In genomic region chr4:77586953-77587383, GRCh38 we compare ENCODE assay signal across 9 cellular contexts. TPM values are rescaled to one million over a fixed set of nuclear protein-coding genes. Genes with fewer than 3 reads are reported as not detected.
DNase-seq lines count a peak whose midpoint lies in the region; ATAC-seq and TF ChIP-seq lines count a peak whose summit lies in the region.
"Had no signal": no experiment of that assay in that cellular context is flagged by ENCODE, and none has a peak within 500 bp of the region (broad histone marks: within the 10 kb centered on the region; RNA-seq: fewer than 3 reads in every experiment).

No MANE protein-coding gene starts in this region.

- H3K27ac ChIP-seq in transverse colon (no peak overlapping the region), thyroid gland (no peak overlapping the region)

- TF ChIP-seq POLR2A in transverse colon (IDR thresholded peaks at IDR 0.05) = no peak
- TF ChIP-seq POLR2A in thyroid gland (IDR thresholded peaks at IDR 0.05) = no peak

- H3K9me3 Mint-ChIP-seq in central memory CD8-positive, alpha-beta T cell = no peaks in the 10 kb centered on the region

- H3K4me1 ChIP-seq in transverse colon (no peaks in the 10 kb centered on the region), thyroid gland (no peaks in the 10 kb centered on the region)

- H3K27me3 Mint-ChIP-seq in central memory CD8-positive, alpha-beta T cell = peaks cover 8% of the 10 kb centered on the region

- H3K4me3 Mint-ChIP-seq in central memory CD8-positive, alpha-beta T cell = peak overlapping the region; percentile 31

- intact Hi-C loops in transverse colon (cut with DNase I; ENCODE audit: low total_unique reads) = no loop called here
- intact Hi-C loops in thyroid gland (cut with DNase I) = no loop called here

- WGBS in transverse colon (ENCODE audit: low coverage in 1 of 2), 2 donors = 58 to 74% methylated on average over 3 to 6 of the region's 6 CpGs
- WGBS in thyroid gland, 2 donors = 68 to 88% methylated on average over 6 of the region's 6 CpGs

- peaks cover 15% of the 10 kb centered on the region for H3K4me1 Mint-ChIP-seq in central memory CD8-positive, alpha-beta T cell

- TF ChIP-seq CTCF in transverse colon (IDR thresholded peaks at IDR 0.05) = no peak
- TF ChIP-seq CTCF in thyroid gland (IDR thresholded peaks at IDR 0.05) = no peak

- H3K36me3 Mint-ChIP-seq in central memory CD8-positive, alpha-beta T cell (ENCODE audit: insufficient read depth) = peaks cover 4% of the 10 kb centered on the region

- H3K27ac Mint-ChIP-seq in central memory CD8-positive, alpha-beta T cell (ENCODE audit: low read depth) = peak overlapping the region; percentile 85

- H3K27me3 ChIP-seq in transverse colon (no peaks in the 10 kb centered on the region), thyroid gland (no peaks in the 10 kb centered on the region)

- H3K4me3 ChIP-seq in transverse colon = no peak overlapping the region
- H3K4me3 ChIP-seq in thyroid gland (replicated peaks in 1 of 3) = no peak overlapping the region

- DNase-seq in RPMI8226 (peak; percentile 5), transverse colon (peak; percentile 15), left lobe of liver (ENCODE audit: low spot score) (no peak), thyroid gland (no peak), 8988T (no peak)
- peak in 1 of 2 donors; percentile 63 for DNase-seq in central memory CD8-positive, alpha-beta T cell (ENCODE audit: low spot score in 2 of 2)

- no peaks in the 10 kb centered on the region for H3K9me3 ChIP-seq in transverse colon
- no peaks in the 10 kb centered on the region for H3K9me3 ChIP-seq in thyroid gland

- ATAC-seq in GM18868 (IDR thresholded peaks at IDR 0.05; ENCODE audit: unreplicated experiment) (peak; percentile 97), HG02870 (IDR thresholded peaks at IDR 0.05; ENCODE audit: unreplicated experiment) (peak; percentile 99), left lobe of liver (no peak)
- peak; percentile 96 for ATAC-seq in central memory CD8-positive, alpha-beta T cell (replicated peaks; ENCODE audit: extremely low read depth, poor library complexity, severe bottlenecking)

- no peak for TF ChIP-seq EP300 in transverse colon (IDR thresholded peaks at IDR 0.05; ENCODE audit: low read depth)

- in situ Hi-C loops in transverse colon (cut with MboI; ENCODE audit: low pct_ligation_motif_present in 1 of 4, low pct_unique_long_range_greater_than_20kb in 1 of 4, low sequenced_read_pairs in 3 of 4) = loop anchor here in 1 of 4 donors (25.0 kb wide), 1 partner anchor 125 kb away; no protein-coding TSS in a partner anchor

- H3K36me3 ChIP-seq in transverse colon (no peaks in the 10 kb centered on the region), thyroid gland (no peaks in the 10 kb centered on the region)

RNA-seq across cellular contexts. Expression of gene CXCL13, which starts 18.7 kb away (rescaled TPM):
- total RNA-seq in transverse colon (10 to 100 TPM in 1 of 4 donors, 1 to 10 TPM in 1, not detected in 2; 3.4 to 14.9 TPM), left lobe of liver (52.3 TPM), thyroid gland (1 to 10 TPM in 1 of 4 donors, not detected in 3; 1.3 TPM)
- total RNA-seq: NCI-H460 had no signal

Comparison
In these comparisons a context has a peak if more than half of its experiments do, and no peak if none do; other contexts are left out.
1. DNase-seq: peak in RPMI8226 (single experiment) and transverse colon (single experiment); none in left lobe of liver (single experiment), thyroid gland (0 of 2) and 8988T (single experiment).